ENCODE assay signal across 34 cellular contexts in the genomic region with DNA sequence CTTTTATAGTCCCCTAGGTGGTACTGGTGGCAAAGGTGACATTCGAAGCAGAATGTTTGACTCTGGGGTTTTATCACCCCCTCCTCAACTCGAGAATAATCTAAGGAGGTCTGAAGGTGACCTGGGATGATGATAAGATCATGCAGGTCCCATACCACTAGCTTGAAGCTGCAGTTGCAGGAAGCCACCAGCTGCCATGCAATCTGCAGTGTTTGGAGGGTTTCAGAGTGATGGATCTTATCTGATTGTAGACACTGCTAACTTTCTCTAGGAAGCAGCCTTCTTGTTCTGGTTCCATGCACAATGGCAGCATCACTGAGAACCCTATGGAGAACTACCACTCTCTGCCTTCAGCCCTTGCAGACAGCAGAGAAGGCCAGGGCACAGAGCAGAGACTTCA.
"Had no signal": no experiment of that assay in that cellular context is flagged by ENCODE, and none has a peak within 500 bp of the region (broad histone marks: within the 10 kb centered on the region; RNA-seq: fewer than 3 reads in every experiment).

No MANE protein-coding gene starts in this region.

- H3K4me1 ChIP-seq: adrenal gland, ascending aorta, prostate gland, sigmoid colon, uterus had no signal

- H3K27me3 Mint-ChIP-seq: activated naive CD8-positive, alpha-beta T cell treated with anti-CD3 and anti-CD28 coated beads for 36 hours; stimulated activated memory B cell treated with anti-CD40 and anti-IgM and Interleukin-4, amounts not matched to agents 10 μg/mL and 1 μg/mL and 100 μg/mL, for 72 hours; stimulated activated naive CD8-positive, alpha-beta T cell treated with anti-CD3 and anti-CD28 coated beads, Interleukin-15, amount 100 ng/mL, for 72 hours; type B pancreatic cell had no signal

- FAIRE-seq: keratinocyte, small intestine had no signal

- H3K27me3 ChIP-seq: adrenal gland, ascending aorta, cardiac muscle cell, ovary, sigmoid colon, uterus had no signal

- H3K36me3 ChIP-seq: adrenal gland, ascending aorta, cardiac muscle cell, ovary, prostate gland, sigmoid colon, uterus had no signal

- H3K36me3 Mint-ChIP-seq: activated naive CD8-positive, alpha-beta T cell treated with anti-CD3 and anti-CD28 coated beads for 36 hours; brain; stimulated activated memory B cell treated with anti-CD40 and anti-IgM and Interleukin-4, amounts not matched to agents 10 μg/mL and 1 μg/mL and 100 μg/mL, for 72 hours; type B pancreatic cell had no signal

- H3K27ac ChIP-seq: adrenal gland, ascending aorta, cardiac muscle cell, ovary, prostate gland, sigmoid colon, uterus had no signal

- H3K27ac Mint-ChIP-seq: activated naive CD4-positive, alpha-beta T cell treated with anti-CD3 and anti-CD28 coated beads for 36 hours; activated naive CD8-positive, alpha-beta T cell treated with anti-CD3 and anti-CD28 coated beads for 36 hours; activated T-helper 1 cell treated with anti-CD3 and anti-CD28 coated beads, Interleukin-12 subunit alpha, Interleukin-12 subunit beta, Interleukin-2, Interleukin-4 antibody, amounts not matched to agents 30 ng/mL and 10 ng/mL and 1 ng/mL, durations not matched to agents 14 hours and 24 hours and 36 hours; brain; nephron; stimulated activated memory B cell treated with anti-CD40 and anti-IgM and Interleukin-4, amounts not matched to agents 10 μg/mL and 1 μg/mL and 100 μg/mL, for 72 hours; stimulated activated naive CD8-positive, alpha-beta T cell treated with anti-CD3 and anti-CD28 coated beads, Interleukin-15, amount 100 ng/mL, for 72 hours; T-helper 2 cell treated with Interferon-gamma antibody and Interleukin-4, amounts not matched to agents 5 μg/mL and 100 μg/mL, for 36 hours; type B pancreatic cell had no signal

- H3K4me3 ChIP-seq: adrenal gland, ascending aorta, cardiac muscle cell, ovary, prostate gland, sigmoid colon, uterus had no signal

- H3K4me1 Mint-ChIP-seq: activated naive CD8-positive, alpha-beta T cell treated with anti-CD3 and anti-CD28 coated beads for 36 hours; stimulated activated memory B cell treated with anti-CD40 and anti-IgM and Interleukin-4, amounts not matched to agents 10 μg/mL and 1 μg/mL and 100 μg/mL, for 72 hours; stimulated activated naive CD8-positive, alpha-beta T cell treated with anti-CD3 and anti-CD28 coated beads, Interleukin-15, amount 100 ng/mL, for 72 hours had no signal

- ATAC-seq: activated CD4-positive, CD25-positive, alpha-beta regulatory T cell treated with anti-CD3 and anti-CD28 coated beads, Interleukin-2, amount 50 U/mL, for 24 hours; esophagus mucosa; left cardiac atrium; left ventricle myocardium superior; stimulated activated memory B cell treated with anti-CD40 and anti-IgM and Interleukin-4, amounts not matched to agents 10 μg/mL and 1 μg/mL and 100 μg/mL, for 72 hours; stimulated activated naive CD8-positive, alpha-beta T cell treated with anti-CD3 and anti-CD28 coated beads, Interleukin-15, amount 100 ng/mL, for 72 hours had no signal

- H3K9me3 Mint-ChIP-seq: activated naive CD4-positive, alpha-beta T cell treated with anti-CD3 and anti-CD28 coated beads for 36 hours; activated naive CD8-positive, alpha-beta T cell treated with anti-CD3 and anti-CD28 coated beads for 36 hours; activated T-helper 1 cell treated with anti-CD3 and anti-CD28 coated beads, Interleukin-12 subunit alpha, Interleukin-12 subunit beta, Interleukin-2, Interleukin-4 antibody, amounts not matched to agents 30 ng/mL and 10 ng/mL and 1 ng/mL, durations not matched to agents 14 hours and 24 hours and 36 hours; nephron; stimulated activated memory B cell treated with anti-CD40 and anti-IgM and Interleukin-4, amounts not matched to agents 10 μg/mL and 1 μg/mL and 100 μg/mL, for 72 hours; stimulated activated naive CD8-positive, alpha-beta T cell treated with anti-CD3 and anti-CD28 coated beads, Interleukin-15, amount 100 ng/mL, for 72 hours; T-helper 2 cell treated with Interferon-gamma antibody and Interleukin-4, amounts not matched to agents 5 μg/mL and 100 μg/mL, for 36 hours; type B pancreatic cell had no signal

- H3K9me3 ChIP-seq: adrenal gland, ascending aorta, ovary, prostate gland, sigmoid colon, uterus had no signal

- DNase-seq: activated CD4-positive, alpha-beta T cell treated with anti-CD3 and anti-CD28 coated beads for 48 hours; activated CD4-positive, alpha-beta T cell treated with anti-CD3 and anti-CD28 coated beads, Interleukin-2, amount 50 U/mL, for 48 hours; activated CD8-positive, alpha-beta memory T cell treated with anti-CD3 and anti-CD28 coated beads, Interleukin-2, amount 50 U/mL, for 4 hours; activated effector memory CD4-positive, alpha-beta T cell treated with anti-CD3 and anti-CD28 coated beads, Interleukin-2, amount 50 U/mL, for 16 hours; activated naive CD4-positive, alpha-beta T cell treated with anti-CD3 and anti-CD28 coated beads for 36 hours; activated naive CD8-positive, alpha-beta T cell treated with anti-CD3 and anti-CD28 coated beads for 36 hours; activated T-cell treated with anti-CD3 and anti-CD28 coated beads, Interleukin-2, amount 50 U/mL, for 1 hour; adrenal gland; foreskin fibroblast; head of caudate nucleus; hippocampal formation; left cardiac atrium; left ventricle myocardium superior; ovary; retina; sigmoid colon; small intestine; stimulated activated CD4-positive, alpha-beta T cell treated with anti-CD3 and anti-CD28 coated beads, Interleukin-4, amount 100 ng/mL, for 4 hours; stimulated activated CD8-positive, alpha-beta memory T cell treated with anti-CD3 and anti-CD28 coated beads, Interleukin-4, amount 100 ng/mL, for 48 hours; stimulated activated naive CD8-positive, alpha-beta T cell treated with anti-CD3 and anti-CD28 coated beads, Interleukin-15, amount 100 ng/mL, for 72 hours; substantia nigra; uterus had no signal

- H3K4me3 Mint-ChIP-seq: activated naive CD4-positive, alpha-beta T cell treated with anti-CD3 and anti-CD28 coated beads for 36 hours; activated naive CD8-positive, alpha-beta T cell treated with anti-CD3 and anti-CD28 coated beads for 36 hours; activated T-helper 1 cell treated with anti-CD3 and anti-CD28 coated beads, Interleukin-12 subunit alpha, Interleukin-12 subunit beta, Interleukin-2, Interleukin-4 antibody, amounts not matched to agents 30 ng/mL and 10 ng/mL and 1 ng/mL, durations not matched to agents 14 hours and 24 hours and 36 hours; brain; nephron; stimulated activated memory B cell treated with anti-CD40 and anti-IgM and Interleukin-4, amounts not matched to agents 10 μg/mL and 1 μg/mL and 100 μg/mL, for 72 hours; stimulated activated naive CD8-positive, alpha-beta T cell treated with anti-CD3 and anti-CD28 coated beads, Interleukin-15, amount 100 ng/mL, for 72 hours; T-helper 2 cell treated with Interferon-gamma antibody and Interleukin-4, amounts not matched to agents 5 μg/mL and 100 μg/mL, for 36 hours; type B pancreatic cell had no signal
